ENCODE assay signal across 9 cellular contexts in the genomic region with DNA sequence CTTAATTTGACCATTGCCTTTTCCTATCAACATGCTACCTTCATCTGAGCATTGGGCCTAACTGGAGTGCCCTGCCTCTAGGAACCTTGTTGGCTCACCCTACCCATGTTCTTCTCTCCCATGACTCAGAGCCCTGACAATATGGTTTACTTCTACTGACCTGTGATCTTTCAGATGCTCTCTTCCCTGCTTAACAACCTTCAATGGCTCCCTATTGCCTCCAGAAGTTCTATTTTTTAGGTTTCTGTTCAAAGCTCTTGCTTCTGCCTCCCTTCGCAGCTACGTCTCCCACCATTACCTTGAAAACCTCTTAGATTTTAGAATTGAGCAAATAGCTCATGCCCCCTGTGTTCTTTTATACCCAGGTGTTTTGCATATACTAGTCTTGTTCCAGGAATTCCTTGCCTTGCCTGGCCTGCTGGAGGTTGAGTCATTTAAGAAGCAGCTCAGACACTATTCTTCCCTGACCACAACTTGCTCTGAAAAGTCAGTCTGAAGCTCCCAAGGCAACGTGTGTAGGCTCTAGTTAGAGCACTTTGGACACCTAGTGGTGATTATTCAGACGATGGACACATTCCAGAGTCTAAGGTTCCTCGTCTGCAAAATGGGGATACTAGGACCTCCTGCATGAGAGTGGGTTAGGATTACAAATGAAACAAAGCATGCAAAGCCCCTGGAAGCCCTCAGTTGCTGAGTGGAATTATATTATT.
DNase-seq lines count a peak whose midpoint lies in the region; ATAC-seq and TF ChIP-seq lines count a peak whose summit lies in the region.
"Had no signal": no experiment of that assay in that cellular context is flagged by ENCODE, and none has a peak within 500 bp of the region (broad histone marks: within the 10 kb centered on the region; RNA-seq: fewer than 3 reads in every experiment).

No MANE protein-coding gene starts in this region.

- no peak overlapping the region for H3K9ac ChIP-seq in skeletal muscle tissue (ENCODE audit: low read depth in 1 of 3, low read length in 3 of 3)

- peaks cover 0 to 12% (median 6%) of the 10 kb centered on the region in 3 donors for H3K27me3 ChIP-seq in skeletal muscle tissue (ENCODE audit: control insufficient read depth in 3 of 3, insufficient read depth in 3 of 3, low read length in 3 of 3)

- H3K4me1 ChIP-seq in skeletal muscle tissue (ENCODE audit: control insufficient read depth in 3 of 3, insufficient read depth in 3 of 3, low read length in 3 of 3): peaks cover 0 to 8% (median 0%) of the 10 kb centered on the region in 3 donors

- peak overlapping the region; percentile 66 for H3K27ac ChIP-seq in skeletal muscle tissue (ENCODE audit: low read depth, low read length)

- H3K36me3 ChIP-seq in skeletal muscle tissue (ENCODE audit: control insufficient read depth in 3 of 3, insufficient read depth in 3 of 3, low read length in 3 of 3): no peaks in the 10 kb centered on the region

- no peak for ATAC-seq in HG03521 (IDR thresholded peaks at IDR 0.05; ENCODE audit: unreplicated experiment)
- ATAC-seq in HG03159 (IDR thresholded peaks at IDR 0.05; ENCODE audit: unreplicated experiment): no peak

- H3K4me3 ChIP-seq in GM12875 (ENCODE audit: low read depth, low read length) (no peak overlapping the region), fibroblast of mammary gland (ENCODE audit: control insufficient read depth, low read depth, low read length) (no peak overlapping the region), skeletal muscle tissue (ENCODE audit: low read length in 3 of 3) (no peak overlapping the region)

- TF ChIP-seq CTCF in GM12875 (IDR thresholded peaks at IDR 0.05; ENCODE audit: borderline replicate concordance, insufficient read depth, low read depth, low read length) (0 out of 2 replicates have a peak, but pooled peaks have one; percentile 4), fibroblast of mammary gland (conservative IDR thresholded peaks at IDR 0.05; ENCODE audit: control insufficient read depth, insufficient read depth, low read depth, low read length) (peak; percentile 33)

- H3K9me3 ChIP-seq in skeletal muscle tissue (ENCODE audit: control insufficient read depth in 3 of 3, low read length in 3 of 3): no peaks in the 10 kb centered on the region

- peak; percentile 48 for DNase-seq in OCI-M1 (lab: John Stamatoyannopoulos, UW)
- peak; percentile 86 for DNase-seq in fibroblast of mammary gland (ENCODE audit: low read depth)
- DNase-seq in NCI-H1930 (lab: John Stamatoyannopoulos, UW): no peak
- no peak for DNase-seq in stimulated activated CD8-positive, alpha-beta memory T cell treated with anti-CD3 and anti-CD28 coated beads, Interleukin-4, amount 100 ng/mL, for 48 hours
- DNase-seq: activated T-cell treated with anti-CD3 and anti-CD28 coated beads, Interleukin-2, amount 50 U/mL, for 24 hours had no signal

Comparison
In these comparisons a context has a peak if more than half of its experiments do, and no peak if none do; other contexts are left out.
1. DNase-seq: peak in OCI-M1 (single experiment) and fibroblast of mammary gland (single experiment); none in NCI-H1930 (0 of 2) and stimulated activated CD8-positive, alpha-beta memory T cell treated with anti-CD3 and anti-CD28 coated beads, Interleukin-4, amount 100 ng/mL, for 48 hours (single experiment).